In genomic region chr22:49340406-49340805, GRCh38 we compare ENCODE assay signal across 21 cellular contexts.
DNase-seq lines count a peak whose midpoint lies in the region; ATAC-seq and TF ChIP-seq lines count a peak whose summit lies in the region.
"Had no signal": no experiment of that assay in that cellular context is flagged by ENCODE, and none has a peak within 500 bp of the region (broad histone marks: within the 10 kb centered on the region; RNA-seq: fewer than 3 reads in every experiment).

No MANE protein-coding gene starts in this region.

- no peaks in the 10 kb centered on the region for H3K36me3 ChIP-seq in spleen
- H3K36me3 ChIP-seq: BLaER1 had no signal

- H3K27ac ChIP-seq in right cardiac atrium (ENCODE audit: low read length), result no peak overlapping the region
- H3K27ac ChIP-seq in spleen, result no peak overlapping the region
- H3K27ac ChIP-seq: BLaER1 had no signal

- POLR2A ChIA-PET in GM10248 (lab: Yijun Ruan, JAX), result no interaction called here

- H3K4me3 ChIP-seq in right cardiac atrium (ENCODE audit: low read length), result no peak overlapping the region
- no peak overlapping the region for H3K4me3 ChIP-seq in spleen
- H3K4me3 ChIP-seq: BLaER1, K562 had no signal

- TF ChIP-seq CTCF in spleen (IDR thresholded peaks at IDR 0.05 in 8 of 11, conservative IDR thresholded peaks at IDR 0.05 in 3 of 11) (no peak), GM10248 (IDR thresholded peaks at IDR 0.05; ENCODE audit: control extremely low read depth, extremely low read depth, low read depth, missing control alignments) (no peak)

- intact Hi-C loops in Right ventricle myocardium inferior (cut with DNase I) (no loop called here), right cardiac atrium (cut with DNase I) (no loop called here), spleen (cut with DNase I; ENCODE audit: low total_unique reads) (no loop called here)

- 79% methylated on average over 8 of the region's 8 CpGs for WGBS in right cardiac atrium
- 70 to 87% (median 82%) methylated on average over 8 of the region's 8 CpGs for WGBS in spleen, 5 donors

- H3K4me1 ChIP-seq in right cardiac atrium (ENCODE audit: control insufficient read depth, insufficient read depth, low read length), result no peaks in the 10 kb centered on the region
- H3K4me1 ChIP-seq in spleen, result no peaks in the 10 kb centered on the region
- H3K4me1 ChIP-seq: BLaER1 had no signal

- no peak for TF ChIP-seq POLR2A in spleen (IDR thresholded peaks at IDR 0.05)

- H3K27me3 ChIP-seq in right cardiac atrium (ENCODE audit: control insufficient read depth, insufficient read depth) (no peaks in the 10 kb centered on the region), spleen (replicated peaks in 1 of 7) (peaks cover 0 to 25% (median 0%) of the 10 kb centered on the region in 7 donors)
- H3K27me3 ChIP-seq: BLaER1 had no signal

- peak; percentile 44 for DNase-seq in Right ventricle myocardium inferior (ENCODE audit: missing footprints)
- no peak for DNase-seq in right cardiac atrium
- DNase-seq in left lobe of liver (ENCODE audit: low spot score), result peak; percentile 8
- DNase-seq in spleen, result peak; percentile 50
- DNase-seq in hypothalamus (lab: John Stamatoyannopoulos, UW), result no peak
- no peak for DNase-seq in GM10248 (ENCODE audit: extremely low spot score)
- DNase-seq in activated naive CD4-positive, alpha-beta T cell treated with Interleukin-2 at 50 U/mL for 16 hours, result no peak
- DNase-seq: CD4-positive, CD25-positive, alpha-beta regulatory T cell; DMS53; GOT3; HCEC 1CT; MV-4-11; NCI-H1105 treated with DMSO at 0.1 percent for 48 hours; NCI-H146; NCI-H1930; NCI-H2107; NCI-H446; NCI-H524 treated with DMSO at 0.1 percent for 48 hours; NCI-H774 had no signal

- ATAC-seq in Right ventricle myocardium inferior (no peak), right cardiac atrium (no peak), left lobe of liver (no peak)
- ATAC-seq: K562 had no signal

- CTCF ChIA-PET in GM10248 (lab: Yijun Ruan, JAX), result interaction anchor here (1.7 kb wide), 1 partner anchor 16 kb away, joined by 3 read pairs; no protein-coding TSS in a partner anchor

- H3K9me3 ChIP-seq in right cardiac atrium (ENCODE audit: control insufficient read depth, low read length), result no peaks in the 10 kb centered on the region
- H3K9me3 ChIP-seq in spleen, result no peaks in the 10 kb centered on the region

Comparison
In these comparisons a context has a peak if more than half of its experiments do, and no peak if none do; other contexts are left out.
1. DNase-seq: peak in Right ventricle myocardium inferior (single experiment), left lobe of liver (single experiment) and spleen (single experiment); none in right cardiac atrium (0 of 3), hypothalamus (0 of 51), GM10248 (single experiment) and activated naive CD4-positive, alpha-beta T cell treated with Interleukin-2 at 50 U/mL for 16 hours (single experiment).